31 cellular contexts compared by ENCODE assay signal in genomic region chr11:25197515-25197914, GRCh38.
"Had no signal": no experiment of that assay in that cellular context is flagged by ENCODE, and none has a peak within 500 bp of the region (broad histone marks: within the 10 kb centered on the region; RNA-seq: fewer than 3 reads in every experiment).

No MANE protein-coding gene starts in this region.

- DNase-seq: activated effector memory CD4-positive, alpha-beta T cell treated with anti-CD3 and anti-CD28 coated beads, Interleukin-2, amount 50 U/mL, for 16 hours; activated effector memory CD4-positive, alpha-beta T cell treated with Interleukin-2 at 50 U/mL for 16 hours; activated gamma-delta T cell; activated gamma-delta T cell treated with Interleukin-2 at 50 U/mL for 16 hours; activated naive CD4-positive, alpha-beta T cell; activated naive CD4-positive, alpha-beta T cell treated with anti-CD3 and anti-CD28 coated beads for 36 hours; activated naive CD4-positive, alpha-beta T cell treated with anti-CD3 and anti-CD28 coated beads, Interleukin-2, amount 10 ng/mL, durations not matched to agents 7 days and 5 days; activated naive CD4-positive, alpha-beta T cell treated with anti-CD3 and anti-CD28 coated beads, Interleukin-2, amount 50 U/mL, for 16 hours; activated naive CD4-positive, alpha-beta T cell treated with Interleukin-2 at 50 U/mL for 16 hours; activated naive CD8-positive, alpha-beta T cell treated with anti-CD3 and anti-CD28 coated beads for 36 hours; activated naive CD8-positive, alpha-beta T cell treated with anti-CD3 and anti-CD28 coated beads, Interleukin-2, amount 10 ng/mL, durations not matched to agents 7 days and 5 days; activated naive CD8-positive, alpha-beta T cell treated with anti-CD3 and anti-CD28 coated beads, Interleukin-2, amount 50 U/mL, for 24 hours; activated T-cell treated with anti-CD3 and anti-CD28 coated beads, Interleukin-2, amount 50 U/mL, for 24 hours; activated T-cell treated with anti-CD3 and anti-CD28 coated beads, Interleukin-2, amount 50 U/mL, for 4 hours; activated T-cell treated with anti-CD3 and anti-CD28 coated beads, Interleukin-2, amount 50 U/mL, for 48 hours; activated T-cell treated with anti-CD3 and anti-CD28 coated beads, Interleukin-2, amount 50 U/mL, for 72 hours; adrenal gland; amniotic stem cell; amygdala; anterior cingulate cortex; aorta; body of pancreas; brain microvascular endothelial cell; caudate nucleus; central memory CD4-positive, alpha-beta T cell; cerebellar nuclear complex had no signal

- ATAC-seq: activated naive CD4-positive, alpha-beta T cell treated with anti-CD3 and anti-CD28 coated beads, Interleukin-2, amount 50 U/mL, for 72 hours; activated naive CD8-positive, alpha-beta T cell treated with anti-CD3 and anti-CD28 coated beads, Interleukin-2, amount 50 U/mL, for 24 hours; activated T-cell treated with anti-CD3 and anti-CD28 coated beads, Interleukin-2, amount 50 U/mL, for 4 hours; activated T-cell treated with anti-CD3 and anti-CD28 coated beads, Interleukin-2, amount 50 U/mL, for 72 hours; activated T-helper 17 cell treated with anti-CD3 and anti-CD28 coated beads, Interleukin-2, amount 50 U/mL, for 72 hours; body of pancreas had no signal

- H3K27ac ChIP-seq: adrenal gland, ascending aorta, body of pancreas, brain microvascular endothelial cell, breast epithelium, cardiac muscle cell had no signal

- H3K9me3 ChIP-seq: ascending aorta, body of pancreas, breast epithelium had no signal

- H3K36me3 ChIP-seq: adrenal gland, ascending aorta, brain microvascular endothelial cell, breast epithelium, cardiac muscle cell had no signal

- H3K27me3 ChIP-seq: adrenal gland, ascending aorta, body of pancreas, brain microvascular endothelial cell, breast epithelium, cardiac muscle cell had no signal

- H3K4me3 ChIP-seq: adrenal gland, ascending aorta, body of pancreas, breast epithelium, cardiac muscle cell had no signal
